In the genomic region with DNA sequence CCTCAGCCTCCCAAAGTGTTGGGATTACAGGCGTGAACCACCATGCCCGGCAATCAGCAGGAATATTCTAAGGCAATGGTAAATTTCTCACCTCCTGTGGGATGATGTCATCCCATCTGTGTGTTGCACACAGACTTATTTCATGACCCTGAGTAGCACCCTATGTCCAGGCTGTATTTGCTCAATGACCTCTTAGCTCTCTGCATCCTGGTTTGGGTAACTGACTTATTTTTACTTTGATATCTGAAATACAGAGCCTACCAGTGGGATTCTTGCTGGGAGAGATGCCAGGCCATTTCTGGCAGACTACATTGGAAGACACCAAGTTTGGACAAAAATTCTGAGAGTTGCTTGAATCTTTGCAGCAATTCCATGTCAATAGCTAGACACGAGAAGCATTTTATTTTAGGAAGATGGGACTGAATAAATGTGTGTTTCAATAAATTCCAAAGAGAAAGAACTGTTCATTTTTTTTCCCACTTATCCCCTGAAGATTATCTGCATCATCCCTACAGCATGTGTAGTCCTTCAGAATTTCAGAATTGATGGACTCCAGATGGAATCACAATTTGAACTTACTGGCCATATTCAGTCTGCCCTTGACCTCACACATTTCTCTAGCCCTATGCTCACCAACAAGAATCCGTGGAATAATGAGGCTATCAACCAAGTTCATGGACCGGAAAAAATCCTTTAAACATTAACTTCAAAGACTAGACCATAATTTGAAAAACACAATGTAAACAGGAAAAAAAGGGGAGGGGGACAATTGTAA, we compare ENCODE assay signal across 12 cellular contexts.
DNase-seq lines count a peak whose midpoint lies in the region; ATAC-seq and TF ChIP-seq lines count a peak whose summit lies in the region.
"Had no signal": no experiment of that assay in that cellular context is flagged by ENCODE, and none has a peak within 500 bp of the region (broad histone marks: within the 10 kb centered on the region; RNA-seq: fewer than 3 reads in every experiment).

No MANE protein-coding gene starts in this region.

- H3K27me3 ChIP-seq in body of pancreas (no peaks in the 10 kb centered on the region), right atrium auricular region (no peaks in the 10 kb centered on the region), gastrocnemius medialis (no peaks in the 10 kb centered on the region)

- intact Hi-C loops in body of pancreas (cut with DNase I) = no loop called here
- intact Hi-C loops in gastrocnemius medialis (cut with DNase I; ENCODE audit: low total_unique reads) = no loop called here

- no peaks in the 10 kb centered on the region for H3K36me3 Mint-ChIP-seq in activated T-helper 17 cell treated with anti-CD3 and anti-CD28 coated beads, Interleukin-2, amount 50 U/mL, for 72 hours (ENCODE audit: low read depth)

- CTCF ChIA-PET in HEK293 (lab: Yijun Ruan, JAX) = no interaction called here

- no peaks in the 10 kb centered on the region for H3K36me3 ChIP-seq in HEK293 (ENCODE audit: control insufficient read depth in 2 of 2, insufficient read depth in 1 of 2, low read length in 2 of 2)
- no peaks in the 10 kb centered on the region for H3K36me3 ChIP-seq in body of pancreas (replicated peaks in 1 of 2; ENCODE audit: insufficient read depth in 1 of 2, low read depth in 2 of 2)
- no peaks in the 10 kb centered on the region for H3K36me3 ChIP-seq in right atrium auricular region
- no peaks in the 10 kb centered on the region for H3K36me3 ChIP-seq in gastrocnemius medialis

- no peaks in the 10 kb centered on the region for H3K4me1 Mint-ChIP-seq in activated T-helper 17 cell treated with anti-CD3 and anti-CD28 coated beads, Interleukin-2, amount 50 U/mL, for 72 hours

- H3K4me3 Mint-ChIP-seq in activated T-helper 17 cell treated with anti-CD3 and anti-CD28 coated beads, Interleukin-2, amount 50 U/mL, for 72 hours = no peak overlapping the region
- H3K4me3 Mint-ChIP-seq: activated T-cell treated with anti-CD3 and anti-CD28 coated beads, Interleukin-2, amount 50 U/mL, for 72 hours had no signal

- TF ChIP-seq CTCF in HEK293 (tag by site-specific recombination; IDR thresholded peaks at IDR 0.05) (no peak), body of pancreas (IDR thresholded peaks at IDR 0.05) (no peak), right atrium auricular region (IDR thresholded peaks at IDR 0.05) (no peak), gastrocnemius medialis (IDR thresholded peaks at IDR 0.05 in 4 of 5, conservative IDR thresholded peaks at IDR 0.05 in 1 of 5) (no peak)

- H3K9me3 ChIP-seq in HEK293 (ENCODE audit: control insufficient read depth, insufficient read depth, low read depth, low read length) (no peaks in the 10 kb centered on the region), body of pancreas (no peaks in the 10 kb centered on the region), right atrium auricular region (no peaks in the 10 kb centered on the region), gastrocnemius medialis (no peaks in the 10 kb centered on the region)

- H3K27me3 Mint-ChIP-seq in activated T-helper 17 cell treated with anti-CD3 and anti-CD28 coated beads, Interleukin-2, amount 50 U/mL, for 72 hours = peaks cover 15% of the 10 kb centered on the region

- H3K4me1 ChIP-seq in HEK293 (ENCODE audit: control insufficient read depth, insufficient read depth, low read length) (no peaks in the 10 kb centered on the region), body of pancreas (no peaks in the 10 kb centered on the region), right atrium auricular region (peaks cover 0 to 44% of the 10 kb centered on the region in 2 donors), gastrocnemius medialis (peaks cover 0 to 7% of the 10 kb centered on the region in 2 donors)

- no peaks in the 10 kb centered on the region for H3K9me3 Mint-ChIP-seq in activated T-helper 17 cell treated with anti-CD3 and anti-CD28 coated beads, Interleukin-2, amount 50 U/mL, for 72 hours
- H3K9me3 Mint-ChIP-seq: activated T-cell treated with anti-CD3 and anti-CD28 coated beads, Interleukin-2, amount 50 U/mL, for 72 hours had no signal

- H3K27ac Mint-ChIP-seq in activated T-helper 17 cell treated with anti-CD3 and anti-CD28 coated beads, Interleukin-2, amount 50 U/mL, for 72 hours = no peak overlapping the region
- H3K27ac Mint-ChIP-seq: activated T-cell treated with anti-CD3 and anti-CD28 coated beads, Interleukin-2, amount 50 U/mL, for 72 hours had no signal

- POLR2A ChIA-PET in HEK293 (lab: Yijun Ruan, JAX) = interaction anchor here (0.6 kb wide), 2 partner anchors 89 to 179 kb away, joined by 3 read pairs; no protein-coding TSS in a partner anchor

- WGBS in body of pancreas, 2 donors = 57 to 58% methylated on average over 5 of the region's 5 CpGs

- in situ Hi-C loops in gastrocnemius medialis (cut with MboI; ENCODE audit: low sequenced_read_pairs in 4 of 4) = no loop called here

- H3K4me3 ChIP-seq in HEK293 (ENCODE audit: low read depth, low read length) (no peak overlapping the region), body of pancreas (no peak overlapping the region), right atrium auricular region (no peak overlapping the region), gastrocnemius medialis (no peak overlapping the region)

- H3K27ac ChIP-seq in HEK293 (ENCODE audit: extremely low read depth, low read depth, low read length) = no peak overlapping the region
- no peak overlapping the region for H3K27ac ChIP-seq in body of pancreas
- H3K27ac ChIP-seq in right atrium auricular region = no peak overlapping the region
- peak overlapping the region in 2 of 4 donors; percentile 25 to 38 for H3K27ac ChIP-seq in gastrocnemius medialis
- H3K27ac ChIP-seq: C4-2B had no signal

- ATAC-seq in body of pancreas = peak; percentile 47
- ATAC-seq in gastrocnemius medialis = peak; percentile 75 to 80
- no peak for ATAC-seq in HG02623 (IDR thresholded peaks at IDR 0.05; ENCODE audit: unreplicated experiment)
- ATAC-seq in activated T-helper 17 cell treated with anti-CD3 and anti-CD28 coated beads, Interleukin-2, amount 50 U/mL, for 72 hours (replicated peaks) = no peak
- ATAC-seq: activated T-cell treated with anti-CD3 and anti-CD28 coated beads, Interleukin-2, amount 50 U/mL, for 72 hours had no signal

- TF ChIP-seq POLR2A in body of pancreas (IDR thresholded peaks at IDR 0.05) (no peak), gastrocnemius medialis (IDR thresholded peaks at IDR 0.05) (no peak)

- DNase-seq in body of pancreas = peak; percentile 12 to 28 (median 25)
- DNase-seq in right atrium auricular region (ENCODE audit: low spot score) = peak; percentile 76
- peak; percentile 3 to 62 for DNase-seq in gastrocnemius medialis
- no peak for DNase-seq in activated effector memory CD4-positive, alpha-beta T cell treated with Interleukin-2 at 50 U/mL for 16 hours
- no peak for DNase-seq in NCI-H345 (lab: John Stamatoyannopoulos, UW)
- DNase-seq: activated T-cell treated with anti-CD3 and anti-CD28 coated beads, Interleukin-2, amount 50 U/mL, for 72 hours; substantia nigra; SW 1271 had no signal

TF ChIP-seq in HEK293, 187 proteins besides CTCF, POLR2A, EP300 and RAD21:
- TF ChIP-seq TCF7L2 (IDR thresholded peaks at IDR 0.05; ENCODE audit: borderline replicate concordance, low read depth, low read length) (peak; percentile 64; the same call in 1 of the 2 replicates), ZNF48 (tag by site-specific recombination; IDR thresholded peaks at IDR 0.05) (no peak), SP3 (tag by site-specific recombination; IDR thresholded peaks at IDR 0.05) (no peak), ATF2 (tag by site-specific recombination; IDR thresholded peaks at IDR 0.05; ENCODE audit: low read depth) (peak; percentile 44; the same call in 1 of the 2 replicates)

Comparison
In these comparisons a context has a peak if more than half of its experiments do, and no peak if none do; other contexts are left out.
1. ATAC-seq: peak in body of pancreas (single experiment) and gastrocnemius medialis (2 of 2); none in HG02623 (single experiment) and activated T-helper 17 cell treated with anti-CD3 and anti-CD28 coated beads, Interleukin-2, amount 50 U/mL, for 72 hours (single experiment).
2. DNase-seq: peak in body of pancreas (4 of 4), right atrium auricular region (single experiment) and gastrocnemius medialis (2 of 2); none in activated effector memory CD4-positive, alpha-beta T cell treated with Interleukin-2 at 50 U/mL for 16 hours (single experiment) and NCI-H345 (single experiment).